ENCODE assay signal across 28 cellular contexts in the genomic region with DNA sequence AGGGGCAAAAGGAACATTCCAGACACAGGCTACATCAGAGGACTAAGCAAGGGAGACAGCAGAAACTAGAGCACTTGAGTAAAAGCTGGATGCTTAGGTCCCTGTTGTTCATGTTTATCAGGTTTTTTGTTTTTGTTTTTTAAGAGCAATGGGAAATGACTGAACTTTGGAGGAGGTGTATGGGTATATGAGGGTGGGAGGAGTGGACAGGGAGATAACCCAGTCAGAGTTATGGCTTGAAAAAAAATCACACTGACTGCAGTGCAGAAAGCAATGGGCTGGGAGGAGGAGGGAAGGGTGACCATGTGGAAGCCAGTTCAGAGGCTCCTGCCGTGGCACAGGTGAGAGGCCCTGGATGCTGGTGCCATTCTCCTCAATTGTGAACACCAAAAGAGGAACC.
"Had no signal": no experiment of that assay in that cellular context is flagged by ENCODE, and none has a peak within 500 bp of the region (broad histone marks: within the 10 kb centered on the region; RNA-seq: fewer than 3 reads in every experiment).

No MANE protein-coding gene starts in this region.

- H3K9me3 Mint-ChIP-seq: naive thymus-derived CD8-positive, alpha-beta T cell; nephron; neural crest cell; stimulated activated memory B cell treated with anti-CD40 and anti-IgM and Interleukin-4, amounts not matched to agents 10 μg/mL and 1 μg/mL and 100 μg/mL, for 72 hours had no signal

- H3K4me3 Mint-ChIP-seq: naive thymus-derived CD8-positive, alpha-beta T cell; nephron; neural crest cell; stimulated activated memory B cell treated with anti-CD40 and anti-IgM and Interleukin-4, amounts not matched to agents 10 μg/mL and 1 μg/mL and 100 μg/mL, for 72 hours had no signal

- H3K27ac Mint-ChIP-seq: nephron; stimulated activated memory B cell treated with anti-CD40 and anti-IgM and Interleukin-4, amounts not matched to agents 10 μg/mL and 1 μg/mL and 100 μg/mL, for 72 hours had no signal

- H3K27ac ChIP-seq: left ventricle myocardium inferior, pancreas, prostate gland, spleen, stomach, testis, thyroid gland, transverse colon, upper lobe of left lung, vagina had no signal

- H3K9me3 ChIP-seq: left ventricle myocardium inferior, pancreas, prostate gland, spleen, stomach, testis, thyroid gland, transverse colon, upper lobe of left lung, vagina had no signal

- H3K36me3 ChIP-seq: prostate gland, thyroid gland had no signal

- FAIRE-seq: pancreas, small intestine had no signal

- ATAC-seq: naive thymus-derived CD8-positive, alpha-beta T cell; pancreas; right cardiac atrium; sciatic nerve; stimulated activated memory B cell treated with anti-CD40 and anti-IgM and Interleukin-4, amounts not matched to agents 10 μg/mL and 1 μg/mL and 100 μg/mL, for 72 hours; stimulated activated naive CD8-positive, alpha-beta T cell treated with anti-CD3 and anti-CD28 coated beads, Interleukin-15, Interleukin-2, amounts not matched to agents 100 U/mL and 50 U/mL, for 24 hours had no signal

- H3K4me1 ChIP-seq: pancreas, prostate gland, spleen, stomach, testis, transverse colon, upper lobe of left lung, vagina had no signal

- H3K27me3 Mint-ChIP-seq: naive thymus-derived CD8-positive, alpha-beta T cell; stimulated activated memory B cell treated with anti-CD40 and anti-IgM and Interleukin-4, amounts not matched to agents 10 μg/mL and 1 μg/mL and 100 μg/mL, for 72 hours had no signal

- H3K4me1 Mint-ChIP-seq: naive thymus-derived CD8-positive, alpha-beta T cell; stimulated activated memory B cell treated with anti-CD40 and anti-IgM and Interleukin-4, amounts not matched to agents 10 μg/mL and 1 μg/mL and 100 μg/mL, for 72 hours had no signal

- H3K27me3 ChIP-seq: pancreas, spleen, stomach, testis, thyroid gland, transverse colon, upper lobe of left lung, vagina had no signal

- DNase-seq: islet precursor cell; left ventricle myocardium inferior; mesendoderm; naive thymus-derived CD8-positive, alpha-beta T cell; nucleus accumbens; pancreas; posterior cingulate gyrus; retina; right cardiac atrium; small intestine; spleen; stimulated activated CD4-positive, alpha-beta T cell treated with anti-CD3 and anti-CD28 coated beads, Interleukin-1b, Interleukin-23, amount 100 ng/mL, for 48 hours; stimulated activated CD4-positive, alpha-beta T cell treated with anti-CD3 and anti-CD28 coated beads, Interleukin-2, amount 100 ng/mL, for 48 hours; stimulated activated CD4-positive, alpha-beta T cell treated with anti-CD3 and anti-CD28 coated beads, Interleukin-4, amount 100 ng/mL, for 4 hours; stimulated activated CD8-positive, alpha-beta memory T cell treated with anti-CD3 and anti-CD28 coated beads, Interleukin-4, amount 100 ng/mL, for 48 hours; stimulated activated naive CD8-positive, alpha-beta T cell treated with anti-CD3 and anti-CD28 coated beads, Interleukin-15, Interleukin-2, amounts not matched to agents 100 U/mL and 50 U/mL, for 24 hours; stomach; testis; thyroid gland; transverse colon; upper lobe of left lung had no signal

- H3K4me3 ChIP-seq: left ventricle myocardium inferior, lung, pancreas, prostate gland, spleen, stomach, testis, thyroid gland, transverse colon, upper lobe of left lung, vagina had no signal
